In genomic region chr3:189652042-189652441, GRCh38 we compare ENCODE assay signal across 8 cellular contexts.
A peak's percentile ranks its signal among the peaks of the same experiment; 100 is the strongest.
DNase-seq lines count a peak whose midpoint lies in the region; ATAC-seq and TF ChIP-seq lines count a peak whose summit lies in the region.

No MANE protein-coding gene starts in this region.

- no peak overlapping the region for H2AFZ ChIP-seq in OCI-LY1 (ENCODE audit: low read length)

- H3K27ac ChIP-seq in OCI-LY1 (ENCODE audit: low read depth, low read length, poor library complexity, severe bottlenecking) = no peak overlapping the region

- peaks cover 6% of the 10 kb centered on the region for H3K9me3 ChIP-seq in OCI-LY1 (ENCODE audit: low read length)

- H3K4me3 ChIP-seq in OCI-LY1 (ENCODE audit: low read depth, low read length, poor library complexity, severe bottlenecking) = no peak overlapping the region
- H3K4me3 ChIP-seq in fibroblast of mammary gland (ENCODE audit: control insufficient read depth, low read depth, low read length) = no peak overlapping the region

- H3K9ac ChIP-seq in OCI-LY1 (ENCODE audit: low read length) = no peak overlapping the region

- no peaks in the 10 kb centered on the region for H4K20me1 ChIP-seq in OCI-LY1 (ENCODE audit: insufficient read depth, low read length)

- H3F3A ChIP-seq in OCI-LY1 (ENCODE audit: insufficient read depth, low read length) = no peaks in the 10 kb centered on the region

- H3K9me2 ChIP-seq in OCI-LY1 (ENCODE audit: low read depth, low read length) = no peaks in the 10 kb centered on the region

- no peak overlapping the region for H3K4me2 ChIP-seq in OCI-LY1 (ENCODE audit: low read length)

- H3K27me3 ChIP-seq in OCI-LY1 (ENCODE audit: insufficient read depth, low read length) = no peaks in the 10 kb centered on the region

- H3K4me1 ChIP-seq in OCI-LY1 (ENCODE audit: insufficient read depth, low read length, severe bottlenecking) = no peaks in the 10 kb centered on the region

- DNase-seq in stimulated activated CD4-positive, alpha-beta T cell treated with anti-CD3 and anti-CD28 coated beads, Interleukin-1b, Interleukin-23, amount 100 ng/mL, for 48 hours = peak; percentile 2
- DNase-seq in stimulated activated CD4-positive, alpha-beta T cell treated with anti-CD3 and anti-CD28 coated beads, Interleukin-4, amount 100 ng/mL, for 1 hour = no peak
- DNase-seq in fibroblast of mammary gland (ENCODE audit: low read depth) (peak; percentile 35), NCI-H1417 treated with DMSO at 0.1 percent for 48 hours (lab: John Stamatoyannopoulos, UW) (no peak), NOMO-1 (lab: John Stamatoyannopoulos, UW; ENCODE audit: unreplicated experiment in 2 of 2) (no peak)

- no peaks in the 10 kb centered on the region for H3K36me3 ChIP-seq in OCI-LY1 (ENCODE audit: insufficient read depth, low read length)

- peaks cover 2% of the 10 kb centered on the region; the same call in 1 of the 2 replicates for H3K79me2 ChIP-seq in OCI-LY1 (ENCODE audit: insufficient read depth, low read length)

- TF ChIP-seq CTCF in OCI-LY1 (IDR thresholded peaks at IDR 0.05; ENCODE audit: low read length) = peak; percentile 68
- TF ChIP-seq CTCF in fibroblast of mammary gland (conservative IDR thresholded peaks at IDR 0.05; ENCODE audit: control insufficient read depth, insufficient read depth, low read depth, low read length) = peak; percentile 64

- ATAC-seq in HG03442 (IDR thresholded peaks at IDR 0.05; ENCODE audit: unreplicated experiment) = no peak
- ATAC-seq in HG03521 (IDR thresholded peaks at IDR 0.05; ENCODE audit: unreplicated experiment) = no peak

Comparison
In these comparisons a context has a peak if more than half of its experiments do, and no peak if none do; other contexts are left out.
1. DNase-seq: peak in stimulated activated CD4-positive, alpha-beta T cell treated with anti-CD3 and anti-CD28 coated beads, Interleukin-1b, Interleukin-23, amount 100 ng/mL, for 48 hours (single experiment) and fibroblast of mammary gland (single experiment); none in stimulated activated CD4-positive, alpha-beta T cell treated with anti-CD3 and anti-CD28 coated beads, Interleukin-4, amount 100 ng/mL, for 1 hour (single experiment), NCI-H1417 treated with DMSO at 0.1 percent for 48 hours (single experiment) and NOMO-1 (0 of 2).